10 cellular contexts compared by ENCODE assay signal in the genomic region with DNA sequence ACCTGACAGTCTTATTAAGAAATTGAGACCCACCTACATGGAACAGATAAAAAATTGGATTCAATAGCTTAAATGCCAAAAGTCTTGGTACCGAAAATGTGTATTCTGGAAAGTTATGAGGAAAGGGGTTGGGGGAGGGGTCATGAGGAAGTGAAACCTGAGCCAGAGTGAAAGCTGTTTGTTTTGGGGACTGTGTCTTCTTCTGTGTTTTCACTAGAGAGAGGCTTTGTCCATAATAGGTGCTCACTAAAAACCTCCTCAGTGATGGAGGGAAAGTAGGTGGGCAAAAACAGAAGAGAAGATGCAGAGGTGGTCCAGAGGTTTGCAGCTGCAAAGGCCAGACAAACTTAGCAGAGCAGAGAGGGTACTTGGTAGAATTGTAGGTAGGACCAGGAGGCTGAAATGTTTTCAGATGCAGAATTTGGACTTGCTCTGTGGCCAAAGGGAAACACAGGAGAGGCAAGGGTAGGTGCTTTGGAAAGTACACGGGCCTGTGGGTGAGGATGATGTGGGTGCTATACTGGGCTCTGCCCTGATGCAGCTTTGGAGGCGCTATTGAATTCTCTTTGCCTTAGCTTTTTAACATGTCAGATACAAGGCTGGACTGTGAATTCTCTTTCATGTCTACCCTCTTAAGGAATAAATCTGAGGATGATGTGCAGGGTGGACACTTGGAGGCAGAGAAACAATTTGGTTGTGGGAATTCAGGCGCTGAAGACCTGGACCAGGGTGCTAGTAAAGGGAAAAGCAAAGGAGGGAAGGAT.
DNase-seq lines count a peak whose midpoint lies in the region; ATAC-seq and TF ChIP-seq lines count a peak whose summit lies in the region.
"Had no signal": no experiment of that assay in that cellular context is flagged by ENCODE, and none has a peak within 500 bp of the region (broad histone marks: within the 10 kb centered on the region; RNA-seq: fewer than 3 reads in every experiment).

No MANE protein-coding gene starts in this region.

- DNase-seq in DMS 273 (lab: John Stamatoyannopoulos, UW; ENCODE audit: unreplicated experiment): peak; percentile 19
- no peak for DNase-seq in DMS 273 treated with DMSO at 0.1 percent for 48 hours (lab: John Stamatoyannopoulos, UW)
- DNase-seq in astrocyte of the spinal cord (ENCODE audit: low read depth, low spot score): no peak
- peak; percentile 21 for DNase-seq in neural progenitor cell (ENCODE audit: low spot score)
- no peak for DNase-seq in mucosa of gallbladder (ENCODE audit: low spot score)
- DNase-seq in NCI-H2227 (lab: John Stamatoyannopoulos, UW; ENCODE audit: unreplicated experiment): no peak
- DNase-seq: cortex of kidney had no signal

- H3K4me2 ChIP-seq in neural progenitor cell: no peak overlapping the region

- H4K20me1 ChIP-seq in neural progenitor cell (ENCODE audit: low read depth): no peaks in the 10 kb centered on the region

- H3K9ac ChIP-seq in neural progenitor cell: no peak overlapping the region

- no peak overlapping the region for H3K27ac Mint-ChIP-seq in neural progenitor cell

- H3K36me3 ChIP-seq in KOPT-K1 (ENCODE audit: insufficient read depth, low read length) (no peaks in the 10 kb centered on the region), neural progenitor cell (no peaks in the 10 kb centered on the region)

- H3K27me3 Mint-ChIP-seq in neural progenitor cell (ENCODE audit: insufficient read depth, low read depth): peaks cover 2% of the 10 kb centered on the region

- TF ChIP-seq CTCF in astrocyte of the spinal cord (IDR thresholded peaks at IDR 0.05; ENCODE audit: low read depth, low read length) (peak; percentile 14), neural progenitor cell (IDR thresholded peaks at IDR 0.05) (peak; percentile 41)

- H3K4me3 ChIP-seq in astrocyte of the spinal cord (ENCODE audit: low read depth, low read length) (no peak overlapping the region), neural progenitor cell (no peak overlapping the region)
- H3K4me3 ChIP-seq: lung had no signal

- H3K27ac ChIP-seq in KOPT-K1 (ENCODE audit: low read depth, low read length, poor library complexity, severe bottlenecking) (peak overlapping the region; percentile 90), neural progenitor cell (no peak overlapping the region)

- in situ Hi-C loops in astrocyte of the spinal cord (cut with HindIII; ENCODE audit: low sequenced_read_pairs): no loop called here

- peak overlapping the region; percentile 24 for H2AFZ ChIP-seq in neural progenitor cell (replicated peaks)

- H3K4me3 Mint-ChIP-seq in neural progenitor cell: no peak overlapping the region

- no peaks in the 10 kb centered on the region for H3K27me3 ChIP-seq in neural progenitor cell

- no peaks in the 10 kb centered on the region for H3F3A ChIP-seq in neural progenitor cell (ENCODE audit: low read depth)

- H3K9me3 ChIP-seq in KOPT-K1 (ENCODE audit: insufficient read depth, low read length, poor library complexity, severe bottlenecking) (no peaks in the 10 kb centered on the region), neural progenitor cell (ENCODE audit: low read depth) (no peaks in the 10 kb centered on the region)

- no peaks in the 10 kb centered on the region for H3K4me1 Mint-ChIP-seq in neural progenitor cell

- no peaks in the 10 kb centered on the region for H3K36me3 Mint-ChIP-seq in neural progenitor cell

- ATAC-seq in GM18498 (IDR thresholded peaks at IDR 0.05; ENCODE audit: unreplicated experiment): no peak

- no peaks in the 10 kb centered on the region for H3K79me2 ChIP-seq in neural progenitor cell (ENCODE audit: low read depth)

- H3K4me1 ChIP-seq in neural progenitor cell: no peaks in the 10 kb centered on the region

- no peaks in the 10 kb centered on the region for H3K9me3 Mint-ChIP-seq in neural progenitor cell

Comparison
In these comparisons a context has a peak if more than half of its experiments do, and no peak if none do; other contexts are left out.
1. DNase-seq: peak in DMS 273 (single experiment) and neural progenitor cell (single experiment); none in DMS 273 treated with DMSO at 0.1 percent for 48 hours (single experiment), astrocyte of the spinal cord (single experiment), mucosa of gallbladder (single experiment) and NCI-H2227 (single experiment).